Comparison of ENCODE assay signal across 14 cellular contexts in the genomic region with DNA sequence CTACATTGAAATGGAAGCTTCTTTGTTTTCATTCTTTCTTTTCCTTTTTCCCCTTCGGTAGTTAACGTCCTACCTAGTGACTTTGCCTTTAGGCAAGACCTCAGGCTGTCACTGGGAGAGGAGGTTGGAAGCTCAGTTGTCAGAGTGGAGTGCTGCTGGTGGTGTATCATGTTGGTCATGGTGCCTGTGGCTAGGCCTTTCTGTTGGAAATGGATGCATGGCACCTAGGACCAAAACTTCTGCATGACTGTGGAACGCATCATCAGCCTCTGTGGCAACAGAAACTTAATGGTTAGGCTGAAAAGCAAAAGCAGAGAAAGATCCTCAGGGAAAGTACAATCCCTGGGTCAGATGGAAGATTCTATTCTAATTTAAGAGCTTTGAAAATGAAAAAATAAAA. TPM values are rescaled to one million over a fixed set of nuclear protein-coding genes. Genes with fewer than 3 reads are reported as not detected.
DNase-seq lines count a peak whose midpoint lies in the region; ATAC-seq, FAIRE-seq and TF ChIP-seq lines count a peak whose summit lies in the region.
"Had no signal": no experiment of that assay in that cellular context is flagged by ENCODE, and none has a peak within 500 bp of the region (broad histone marks: within the 10 kb centered on the region; RNA-seq: fewer than 3 reads in every experiment).

No MANE protein-coding gene starts in this region.

- TF ChIP-seq CTCF in HFFc6 (IDR thresholded peaks at IDR 0.05) (no peak), bronchial epithelial cell (IDR thresholded peaks at IDR 0.05; ENCODE audit: insufficient read depth, low read length, severe bottlenecking) (no peak), osteoblast (IDR thresholded peaks at IDR 0.05; ENCODE audit: extremely low read depth, low read depth, low read length) (no peak)

- H3K36me3 ChIP-seq in bronchial epithelial cell (ENCODE audit: control insufficient read depth, insufficient read depth, low read length) = peaks cover 9% of the 10 kb centered on the region
- peaks cover 9% of the 10 kb centered on the region for H3K36me3 ChIP-seq in osteoblast (ENCODE audit: insufficient read depth, low read length)

- no peak overlapping the region for H2AFZ ChIP-seq in osteoblast (ENCODE audit: low read length)

- H3K27me3 ChIP-seq in bronchial epithelial cell (ENCODE audit: control insufficient read depth, insufficient read depth, low read length) (no peaks in the 10 kb centered on the region), osteoblast (ENCODE audit: insufficient read depth, low read length) (no peaks in the 10 kb centered on the region)
- H3K27me3 ChIP-seq: heart right ventricle had no signal

- no peaks in the 10 kb centered on the region for H3K9me3 ChIP-seq in osteoblast (ENCODE audit: low read depth, low read length)

- H3K4me3 ChIP-seq in bronchial epithelial cell (ENCODE audit: low read depth, low read length) = no peak overlapping the region
- H3K4me3 ChIP-seq in osteoblast (ENCODE audit: insufficient read depth, low read length) = no peak overlapping the region
- H3K4me3 ChIP-seq: heart right ventricle had no signal

- H3K4me2 ChIP-seq in osteoblast (ENCODE audit: insufficient read depth, low read length) = peak overlapping the region; percentile 18

- H3K27ac Mint-ChIP-seq in activated T-cell treated with anti-CD3 and anti-CD28 coated beads, Interleukin-2, amount 50 U/mL, for 24 hours = peak overlapping the region; percentile 66
- peak overlapping the region; percentile 85 for H3K27ac Mint-ChIP-seq in HFFc6
- H3K27ac Mint-ChIP-seq: activated CD8-positive, alpha-beta T cell treated with anti-CD3 and anti-CD28 coated beads, Interleukin-2, amount 10 ng/mL, durations not matched to agents 7 days and 5 days had no signal

- no peaks in the 10 kb centered on the region for H3K79me2 ChIP-seq in osteoblast (ENCODE audit: insufficient read depth, low read length)

- peaks cover 23% of the 10 kb centered on the region for H3K4me1 ChIP-seq in osteoblast (ENCODE audit: insufficient read depth, low read length)

- no peak for DNase-seq in activated T-cell treated with anti-CD3 and anti-CD28 coated beads, Interleukin-2, amount 50 U/mL, for 24 hours
- no peak for DNase-seq in activated T-cell treated with anti-CD3 and anti-CD28 coated beads, Interleukin-2, amount 50 U/mL, for 1 hour
- DNase-seq in HFFc6 (peak; percentile 66), bronchial epithelial cell (ENCODE audit: low read depth) (peak; percentile 37), osteoblast (ENCODE audit: insufficient read length, low spot score, missing footprints) (no peak), NCI-H2081 (lab: John Stamatoyannopoulos, UW) (no peak)
- DNase-seq in stimulated activated CD8-positive, alpha-beta memory T cell treated with anti-CD3 and anti-CD28 coated beads, Interleukin-4, amount 100 ng/mL, for 48 hours = no peak
- DNase-seq: activated CD8-positive, alpha-beta T cell treated with anti-CD3 and anti-CD28 coated beads, Interleukin-2, amount 10 ng/mL, durations not matched to agents 7 days and 5 days; GDM1; heart right ventricle; left ventricle myocardium superior; OCI-M1; SW 1271 had no signal

- FAIRE-seq in bronchial epithelial cell (lab: Jason Lieb, UNC) = peak; percentile 23

- H4K20me1 ChIP-seq in osteoblast (ENCODE audit: insufficient read depth, low read length) = no peaks in the 10 kb centered on the region

- no peak for ATAC-seq in HG02623 (IDR thresholded peaks at IDR 0.05; ENCODE audit: unreplicated experiment)
- ATAC-seq: activated CD8-positive, alpha-beta T cell treated with anti-CD3 and anti-CD28 coated beads, Interleukin-2, amount 10 ng/mL, durations not matched to agents 7 days and 5 days; heart right ventricle; left ventricle myocardium superior had no signal

- H3K4me3 Mint-ChIP-seq in activated T-cell treated with anti-CD3 and anti-CD28 coated beads, Interleukin-2, amount 50 U/mL, for 24 hours = no peak overlapping the region
- H3K4me3 Mint-ChIP-seq in HFFc6 = peak overlapping the region; percentile 60
- H3K4me3 Mint-ChIP-seq: activated CD8-positive, alpha-beta T cell treated with anti-CD3 and anti-CD28 coated beads, Interleukin-2, amount 10 ng/mL, durations not matched to agents 7 days and 5 days had no signal

- no peaks in the 10 kb centered on the region for H3K27me3 Mint-ChIP-seq in activated T-cell treated with anti-CD3 and anti-CD28 coated beads, Interleukin-2, amount 50 U/mL, for 24 hours
- peaks cover 1% of the 10 kb centered on the region; the same call in 1 of the 2 replicates for H3K27me3 Mint-ChIP-seq in HFFc6 (ENCODE audit: insufficient read depth)

- peaks cover 66% of the 10 kb centered on the region for H3K4me1 Mint-ChIP-seq in activated T-cell treated with anti-CD3 and anti-CD28 coated beads, Interleukin-2, amount 50 U/mL, for 24 hours (ENCODE audit: low read depth)
- H3K4me1 Mint-ChIP-seq in HFFc6 (ENCODE audit: low read depth) = peaks cover 47% of the 10 kb centered on the region

- peaks cover 80% of the 10 kb centered on the region for H3K36me3 Mint-ChIP-seq in activated T-cell treated with anti-CD3 and anti-CD28 coated beads, Interleukin-2, amount 50 U/mL, for 24 hours (ENCODE audit: low read depth)
- peaks cover 41% of the 10 kb centered on the region for H3K36me3 Mint-ChIP-seq in HFFc6 (ENCODE audit: low read depth)

- H3K9me3 Mint-ChIP-seq in activated T-cell treated with anti-CD3 and anti-CD28 coated beads, Interleukin-2, amount 50 U/mL, for 24 hours = peaks cover 17% of the 10 kb centered on the region
- H3K9me3 Mint-ChIP-seq in HFFc6 = peaks cover 10% of the 10 kb centered on the region

- peak overlapping the region; percentile 47 for H3K27ac ChIP-seq in osteoblast (ENCODE audit: low read depth, low read length)
- H3K27ac ChIP-seq: heart right ventricle had no signal

RNA-seq across cellular contexts. Expression of gene OSTF1, which starts 57.9 kb away (rescaled TPM):
- total RNA-seq in HFFc6 (2021; fragmentation: NEBNext Ultra II Directional; extraction: Animal tissue kit (Norgen Biotek cat#: 25700)) = 10 to 100 TPM; 57.9 to 71.6 (median 61.4) TPM
- total RNA-seq in bronchial epithelial cell (71.1 and 103 TPM in 2 replicates), osteoblast (30.0 and 35.1 TPM in 2 replicates)

RNA-seq across cellular contexts. Expression of gene NMRK1, which starts 58.3 kb away (rescaled TPM):
- total RNA-seq in HFFc6 (2021; fragmentation: NEBNext Ultra II Directional; extraction: Animal tissue kit (Norgen Biotek cat#: 25700)) = 10 to 100 TPM; 16.7 to 23.2 (median 18.7) TPM
- total RNA-seq in bronchial epithelial cell (16.0 and 16.8 TPM in 2 replicates), osteoblast (21.4 and 29.2 TPM in 2 replicates)

Comparison
In these comparisons a context has a peak if more than half of its experiments do, and no peak if none do; other contexts are left out.
1. DNase-seq: peak in HFFc6 (single experiment) and bronchial epithelial cell (single experiment); none in activated T-cell treated with anti-CD3 and anti-CD28 coated beads, Interleukin-2, amount 50 U/mL, for 24 hours (single experiment), activated T-cell treated with anti-CD3 and anti-CD28 coated beads, Interleukin-2, amount 50 U/mL, for 1 hour (single experiment), osteoblast (single experiment), NCI-H2081 (0 of 2) and stimulated activated CD8-positive, alpha-beta memory T cell treated with anti-CD3 and anti-CD28 coated beads, Interleukin-4, amount 100 ng/mL, for 48 hours (single experiment).